In genomic region chr15:48940508-48940907, GRCh38 we compare ENCODE assay signal across 8 cellular contexts. TPM values are rescaled to one million over a fixed set of nuclear protein-coding genes. Genes with fewer than 3 reads are reported as not detected.
DNase-seq lines count a peak whose midpoint lies in the region; ATAC-seq, FAIRE-seq and TF ChIP-seq lines count a peak whose summit lies in the region.

No MANE protein-coding gene starts in this region.

- ATAC-seq in GM21786 (IDR thresholded peaks at IDR 0.05; ENCODE audit: unreplicated experiment): peak; percentile 94
- peak; percentile 40 for ATAC-seq in IMR-90 (ENCODE audit: low read depth)
- ATAC-seq in left lobe of liver: no peak

- no peak overlapping the region for H2AK9ac ChIP-seq in IMR-90 (replicated peaks; ENCODE audit: low read depth, low read length, poor library complexity)

- H3K23ac ChIP-seq in IMR-90 (ENCODE audit: low read depth, low read length): peak overlapping the region; percentile 71; the same call in 1 of the 2 replicates

- H3K4me2 ChIP-seq in IMR-90 (ENCODE audit: low read depth, low read length): peak overlapping the region; percentile 70; the same call in 1 of the 2 replicates

- CTCF ChIA-PET in IMR-90 (lab: Yijun Ruan, JAX): interaction anchor here (1.1 to 1.9 kb wide), 2 partner anchors 13 to 24 kb away, joined by 3 to 4 read pairs; partner anchors contain the start of gene SHC4

- H2AFZ ChIP-seq in IMR-90 (replicated peaks; ENCODE audit: low read length, poor library complexity): no peak overlapping the region

- H3K4ac ChIP-seq in IMR-90 (ENCODE audit: low read depth, low read length): peak overlapping the region; percentile 71

- no peak overlapping the region for H3K9ac ChIP-seq in IMR-90 (ENCODE audit: low read depth, low read length)

- in situ Hi-C loops in IMR-90 (cut with MboI; ENCODE audit: low sequenced_read_pairs): no loop called here

- H3K14ac ChIP-seq in IMR-90 (replicated peaks; ENCODE audit: low read depth, low read length): peak overlapping the region; percentile 25

- H3K56ac ChIP-seq in IMR-90 (ENCODE audit: extremely low read depth, insufficient read depth, low read length): 0 out of 2 replicates have a peak overlapping the region, but pooled peaks have one; percentile 55

- H4K5ac ChIP-seq in IMR-90 (ENCODE audit: low read depth, low read length): no peak overlapping the region; the same call in 1 of the 2 replicates

- peak overlapping the region; percentile 71; the same call in 1 of the 3 replicates for H2BK15ac ChIP-seq in IMR-90 (ENCODE audit: low read depth, low read length)

- dilution Hi-C loops in IMR-90 (cut with HindIII; ENCODE audit: low sequenced_read_pairs, unreplicated experiment): no loop called here

- peak overlapping the region in 1 of 2 experiments; percentile 27; a peak in 1 of 4 replicates for H4K8ac ChIP-seq in IMR-90 (ENCODE audit: low read depth in 2 of 2, low read length in 2 of 2)

- no peak; the same call in 1 of the 2 replicates for TF ChIP-seq RAD21 in IMR-90 (IDR thresholded peaks at IDR 0.05; ENCODE audit: low read length)

- H4K20me1 ChIP-seq in IMR-90 (ENCODE audit: insufficient read depth, low read length): no peaks in the 10 kb centered on the region

- H3K27ac ChIP-seq in IMR-90 (ENCODE audit: insufficient read depth, low read length): peak overlapping the region; percentile 7; the same call in 1 of the 2 replicates

- POLR2A ChIA-PET in IMR-90 (lab: Charles Lee; ENCODE audit: unreplicated experiment): no interaction called here

- FAIRE-seq in GM18507 (lab: Jason Lieb, UNC): peak; percentile 86

- peaks cover 24% of the 10 kb centered on the region for H3K4me1 ChIP-seq in IMR-90 (ENCODE audit: control insufficient read depth, insufficient read depth, low read length)

- peaks cover 21% of the 10 kb centered on the region for H3K9me1 ChIP-seq in IMR-90 (ENCODE audit: insufficient read depth, low read length)

- H3K4me3 ChIP-seq in IMR-90 (ENCODE audit: insufficient read depth, low read depth, low read length): no peak overlapping the region
- H3K4me3 ChIP-seq in lower leg skin (ENCODE audit: low read depth, poor library complexity, severe bottlenecking): no peak overlapping the region

- intact Hi-C loops in IMR-90 (cut with micrococcal nuclease) (no loop called here), lower leg skin (cut with DNase I; ENCODE audit: low total_unique reads) (no loop called here)

- no peaks in the 10 kb centered on the region for H3K27me3 ChIP-seq in IMR-90 (ENCODE audit: control insufficient read depth, insufficient read depth, low read length)

- peak overlapping the region; percentile 85 for H2BK20ac ChIP-seq in IMR-90 (ENCODE audit: low read depth, low read length)

- H3K9me3 ChIP-seq in IMR-90 (ENCODE audit: control insufficient read depth, insufficient read depth, low read length): no peaks in the 10 kb centered on the region

- H3K36me3 ChIP-seq in IMR-90 (ENCODE audit: control insufficient read depth, insufficient read depth, low read length): no peaks in the 10 kb centered on the region

- H2AK5ac ChIP-seq in IMR-90 (ENCODE audit: low read depth, low read length): peak overlapping the region; percentile 72; the same call in 1 of the 2 replicates

- peak overlapping the region; percentile 75 for H2BK5ac ChIP-seq in IMR-90 (ENCODE audit: low read depth, low read length, poor library complexity, severe bottlenecking)

- 0 out of 2 replicates have a peak overlapping the region, but pooled peaks have one; percentile 34 for H4K91ac ChIP-seq in IMR-90 (ENCODE audit: insufficient read depth, low read depth, low read length)

- WGBS in IMR-90 (ENCODE audit: extremely low coverage in 2 of 2, insufficient read length in 1 of 2), 2 experiments: 60% methylated on average over 1 of the region's 6 CpGs; no CpG with 5 or more reads in 1 of the 2 experiments
- 77 to 84% methylated on average over 6 of the region's 6 CpGs for WGBS in lower leg skin, 2 donors

- BruUV-seq in IMR-90 (replicated peaks; lab: Mats Ljungman, UMichigan): no TSS peak

- TF ChIP-seq POLR2A in IMR-90 (IDR thresholded peaks at IDR 0.05; ENCODE audit: low read depth, low read length): no peak
- no peak for TF ChIP-seq POLR2A in lower leg skin (IDR thresholded peaks at IDR 0.05)

- TF ChIP-seq CTCF in IMR-90 (conservative IDR thresholded peaks at IDR 0.05; ENCODE audit: low read depth, low read length): no peak
- TF ChIP-seq CTCF in lower leg skin (IDR thresholded peaks at IDR 0.05): no peak

- H2BK120ac ChIP-seq in IMR-90 (ENCODE audit: low read depth, low read length): peak overlapping the region; percentile 93

- peaks cover 12 to 40% of the 10 kb centered on the region in 2 experiments for H3K79me1 ChIP-seq in IMR-90 (ENCODE audit: low read depth in 1 of 2, low read length in 2 of 2)

- peak overlapping the region; percentile 10; the same call in 1 of the 2 replicates for H3K18ac ChIP-seq in IMR-90 (ENCODE audit: low read depth, low read length)

- DNase-seq in GM18507 (ENCODE audit: extremely low spot score, insufficient read length, low read depth): peak; percentile 25
- DNase-seq in IMR-90: peak; percentile 100
- peak; percentile 97 for DNase-seq in foreskin melanocyte
- DNase-seq in lower leg skin (ENCODE audit: low spot score in 2 of 2): no peak
- DNase-seq in left lobe of liver (ENCODE audit: low spot score): no peak
- no peak for DNase-seq in NCI-H2029 treated with DMSO at 0.1 percent for 48 hours (lab: John Stamatoyannopoulos, UW)
- no peak for DNase-seq in 8988T

TF ChIP-seq in IMR-90, 13 proteins besides CTCF, POLR2A, EP300 and RAD21:
- peak; percentile 34; the same call in 1 of the 2 replicates for TF ChIP-seq MXI1 (IDR thresholded peaks at IDR 0.05; ENCODE audit: borderline replicate concordance, low read depth, low read length)
- no peak for TF ChIP-seq BHLHE40 (IDR thresholded peaks at IDR 0.05; ENCODE audit: low read depth, low read length)
- peak; percentile 89 for TF ChIP-seq FOS (IDR thresholded peaks at IDR 0.05; ENCODE audit: low read depth, low read length)
- TF ChIP-seq MAZ (IDR thresholded peaks at IDR 0.05; ENCODE audit: borderline replicate concordance, low read depth, low read length): no peak
- TF ChIP-seq USF2 (IDR thresholded peaks at IDR 0.05; ENCODE audit: low read depth, low read length): peak; percentile 82
- TF ChIP-seq RFX5 (IDR thresholded peaks at IDR 0.05; ENCODE audit: low read depth, low read length): no peak
- peak; percentile 64 for TF ChIP-seq MAFK (IDR thresholded peaks at IDR 0.05; ENCODE audit: low read depth, low read length)
- no peak for TF ChIP-seq RCOR1 (IDR thresholded peaks at IDR 0.05; ENCODE audit: insufficient replicate concordance, low read length)
- peak; percentile 15; the same call in 1 of the 2 replicates for TF ChIP-seq NFE2L2 (IDR thresholded peaks at IDR 0.05; ENCODE audit: low read depth, low read length)
- no peak for TF ChIP-seq ELK1 (IDR thresholded peaks at IDR 0.05; ENCODE audit: borderline replicate concordance, low read depth, low read length)
- no peak for TF ChIP-seq SMC3 (IDR thresholded peaks at IDR 0.05; ENCODE audit: low read depth, low read length)
- TF ChIP-seq CHD1 (IDR thresholded peaks at IDR 0.05; ENCODE audit: low read depth, low read length): no peak
- TF ChIP-seq CEBPB (IDR thresholded peaks at IDR 0.05; ENCODE audit: low read depth, low read length): peak; percentile 56

RNA-seq across cellular contexts. Expression of gene SHC4, which starts 23.2 kb away (rescaled TPM):
- 2.5 and 2.7 TPM in 2 replicates for total RNA-seq in IMR-90 (2012; rRNA removed)
- 0.91 and 0.95 TPM in 2 replicates for polyA plus RNA-seq in IMR-90 (2012; rRNA removed)
- polyA plus RNA-seq in IMR-90 (2012; cell fraction: cytosol; rRNA removed): 0.34 and 0.49 TPM in 2 replicates
- polyA plus RNA-seq in IMR-90 (2012; cell fraction: nucleus; rRNA removed; ENCODE audit: low replicate concordance): 0.65 and 2.8 TPM in 2 replicates
- 1 to 10 TPM in 2 of 4 donors, under 1 TPM in 2; 0.63 to 4.7 (median 1.6) TPM for total RNA-seq in lower leg skin
- 0.15 TPM for total RNA-seq in left lobe of liver

Comparison
In these comparisons a context has a peak if more than half of its experiments do, and no peak if none do; other contexts are left out.
1. DNase-seq: peak in GM18507 (single experiment), IMR-90 (single experiment) and foreskin melanocyte (single experiment); none in lower leg skin (0 of 2), left lobe of liver (single experiment), NCI-H2029 treated with DMSO at 0.1 percent for 48 hours (single experiment) and 8988T (single experiment).